31 cellular contexts compared by ENCODE assay signal in the genomic region with DNA sequence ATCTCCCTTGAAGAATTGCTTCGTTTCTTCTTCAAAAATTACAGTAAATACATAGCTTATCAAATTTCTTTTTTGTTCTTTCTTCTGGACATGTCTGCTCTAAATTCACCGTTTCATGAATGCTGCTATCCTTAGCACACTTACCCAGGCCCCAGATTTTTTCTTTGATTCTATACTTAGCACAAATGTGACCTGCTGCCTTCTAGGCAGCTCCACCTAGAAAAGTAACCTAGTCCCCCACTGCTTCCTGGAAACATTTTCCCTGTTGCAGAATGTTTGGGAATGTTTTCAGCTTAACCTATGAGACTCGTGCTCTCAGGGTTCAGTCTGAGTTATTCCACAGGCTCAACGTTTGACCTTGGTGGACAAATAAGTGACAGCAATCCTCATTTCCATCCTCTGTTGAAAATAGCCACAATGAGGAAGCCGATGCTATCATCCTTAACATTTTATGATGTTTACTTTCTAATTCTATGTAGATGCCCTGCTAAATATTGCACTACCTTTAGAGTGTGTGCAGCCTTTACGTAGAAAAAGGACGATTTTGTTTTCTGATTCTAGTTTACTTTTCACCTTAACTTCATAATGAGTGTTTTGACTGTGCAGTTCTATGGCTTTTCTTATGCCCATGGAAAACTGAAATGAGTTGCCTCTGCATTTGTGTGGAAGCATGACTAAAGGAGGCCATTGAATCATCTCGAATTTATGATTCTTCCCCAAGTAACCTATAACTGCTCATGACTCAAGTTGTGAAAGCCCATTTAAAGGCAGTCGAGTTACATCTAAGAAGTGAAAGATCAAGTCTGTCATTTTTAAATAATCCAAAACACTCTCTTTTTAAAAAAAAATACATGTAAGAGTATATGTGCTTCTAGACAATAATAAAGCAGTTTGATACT. TPM values are rescaled to one million over a fixed set of nuclear protein-coding genes. Genes with fewer than 3 reads are reported as not detected.
A peak's percentile ranks its signal among the peaks of the same experiment; 100 is the strongest.
DNase-seq lines count a peak whose midpoint lies in the region; ATAC-seq and TF ChIP-seq lines count a peak whose summit lies in the region.
"Had no signal": no experiment of that assay in that cellular context is flagged by ENCODE, and none has a peak within 500 bp of the region (broad histone marks: within the 10 kb centered on the region; RNA-seq: fewer than 3 reads in every experiment).

No MANE protein-coding gene starts in this region.

- H3K9me3 Mint-ChIP-seq in activated naive CD4-positive, alpha-beta T cell treated with anti-CD3 and anti-CD28 coated beads, Interleukin-2, amount 50 U/mL, for 72 hours = no peaks in the 10 kb centered on the region
- H3K9me3 Mint-ChIP-seq in activated naive CD4-positive, alpha-beta T cell treated with anti-CD3 and anti-CD28 coated beads, Interleukin-2, amount 10 ng/mL, durations not matched to agents 7 days and 5 days = no peaks in the 10 kb centered on the region
- H3K9me3 Mint-ChIP-seq in Calu3 (ENCODE audit: low read depth, unreplicated experiment) = no peaks in the 10 kb centered on the region
- H3K9me3 Mint-ChIP-seq: activated CD4-positive, alpha-beta memory T cell treated with anti-CD3 and anti-CD28 coated beads, Interleukin-2, amount 10 ng/mL, durations not matched to agents 7 days and 5 days; CD14-positive monocyte; GM23338; natural killer cell treated with Interleukin-12 subunit alpha and Interleukin-12 subunit beta and Interleukin-15 and Interleukin-18, amount 100 ng/mL, for 72 hours had no signal

- H3K27ac Mint-ChIP-seq in activated naive CD4-positive, alpha-beta T cell treated with anti-CD3 and anti-CD28 coated beads, Interleukin-2, amount 50 U/mL, for 72 hours = no peak overlapping the region
- no peak overlapping the region for H3K27ac Mint-ChIP-seq in activated naive CD4-positive, alpha-beta T cell treated with anti-CD3 and anti-CD28 coated beads, Interleukin-2, amount 10 ng/mL, durations not matched to agents 7 days and 5 days
- H3K27ac Mint-ChIP-seq in Calu3 (ENCODE audit: unreplicated experiment) = no peak overlapping the region
- H3K27ac Mint-ChIP-seq: activated CD4-positive, alpha-beta memory T cell treated with anti-CD3 and anti-CD28 coated beads, Interleukin-2, amount 10 ng/mL, durations not matched to agents 7 days and 5 days; activated naive CD8-positive, alpha-beta T cell; CD14-positive monocyte; endodermal cell; GM23338; natural killer cell treated with Interleukin-12 subunit alpha and Interleukin-12 subunit beta and Interleukin-15 and Interleukin-18, amount 100 ng/mL, for 72 hours had no signal

- DNase-seq in activated naive CD4-positive, alpha-beta T cell treated with anti-CD3 and anti-CD28 coated beads, Interleukin-2, amount 50 U/mL, for 72 hours (ENCODE audit: low spot score in 2 of 2) = no peak
- no peak for DNase-seq in activated naive CD4-positive, alpha-beta T cell treated with anti-CD3 and anti-CD28 coated beads, Interleukin-2, amount 10 ng/mL, durations not matched to agents 7 days and 5 days
- peak; percentile 43 for DNase-seq in RKO (ENCODE audit: low spot score)
- DNase-seq in left ventricle myocardium inferior = no peak
- no peak for DNase-seq in Calu3
- no peak for DNase-seq in GM20000 (ENCODE audit: low spot score)
- no peak for DNase-seq in activated CD8-positive, alpha-beta memory T cell treated with anti-CD3 and anti-CD28 coated beads for 24 hours
- DNase-seq: activated CD4-positive, alpha-beta memory T cell treated with anti-CD3 and anti-CD28 coated beads, Interleukin-2, amount 10 ng/mL, durations not matched to agents 7 days and 5 days; activated CD4-positive, CD25-positive, alpha-beta regulatory T cell treated with anti-CD3 and anti-CD28 coated beads, Interleukin-2, amount 50 U/mL, for 72 hours; activated CD8-positive, alpha-beta memory T cell treated with anti-CD3 and anti-CD28 coated beads, Interleukin-2, amount 50 U/mL, for 48 hours; Caco-2; central memory CD4-positive, alpha-beta T cell; dermis blood vessel endothelial cell; endodermal cell; GF-D8; NCI-H1417 treated with DMSO at 0.1 percent for 48 hours; NCI-H2029 treated with DMSO at 0.1 percent for 48 hours; NCI-H69; PC-9; SHP77; stimulated activated naive CD4-positive, alpha-beta T cell treated with Interleukin-2 at 50 U/mL for 16 hours; T-helper 2 cell; upper lobe of right lung had no signal

- H3K36me3 Mint-ChIP-seq in activated naive CD4-positive, alpha-beta T cell treated with anti-CD3 and anti-CD28 coated beads, Interleukin-2, amount 50 U/mL, for 72 hours = peaks cover 0 to 6% of the 10 kb centered on the region in 2 donors
- no peaks in the 10 kb centered on the region for H3K36me3 Mint-ChIP-seq in activated naive CD4-positive, alpha-beta T cell treated with anti-CD3 and anti-CD28 coated beads, Interleukin-2, amount 10 ng/mL, durations not matched to agents 7 days and 5 days
- no peaks in the 10 kb centered on the region for H3K36me3 Mint-ChIP-seq in Calu3 (ENCODE audit: insufficient read depth, unreplicated experiment)
- H3K36me3 Mint-ChIP-seq: CD14-positive monocyte; natural killer cell treated with Interleukin-12 subunit alpha and Interleukin-12 subunit beta and Interleukin-15 and Interleukin-18, amount 100 ng/mL, for 72 hours had no signal

- no peak overlapping the region for H3K4me3 Mint-ChIP-seq in activated naive CD4-positive, alpha-beta T cell treated with anti-CD3 and anti-CD28 coated beads, Interleukin-2, amount 10 ng/mL, durations not matched to agents 7 days and 5 days
- no peak overlapping the region for H3K4me3 Mint-ChIP-seq in Calu3 (ENCODE audit: low read depth, unreplicated experiment)
- H3K4me3 Mint-ChIP-seq: activated CD4-positive, alpha-beta memory T cell treated with anti-CD3 and anti-CD28 coated beads, Interleukin-2, amount 10 ng/mL, durations not matched to agents 7 days and 5 days; activated naive CD8-positive, alpha-beta T cell; CD14-positive monocyte; endodermal cell; GM23338; natural killer cell treated with Interleukin-12 subunit alpha and Interleukin-12 subunit beta and Interleukin-15 and Interleukin-18, amount 100 ng/mL, for 72 hours had no signal

- no TSS peak for BruUV-seq in Calu3 (replicated peaks; lab: Mats Ljungman, UMichigan)

- peak overlapping the region; percentile 93 for H3K27ac ChIP-seq in left ventricle myocardium inferior (replicated peaks)
- H3K27ac ChIP-seq in skeletal muscle tissue (ENCODE audit: low read depth, low read length) = peak overlapping the region; percentile 54
- H3K27ac ChIP-seq: ascending aorta, PC-9, upper lobe of right lung had no signal

- H3K9me3 ChIP-seq in left ventricle myocardium inferior (replicated peaks) = no peaks in the 10 kb centered on the region
- H3K9me3 ChIP-seq in skeletal muscle tissue (ENCODE audit: control insufficient read depth in 3 of 3, low read length in 3 of 3) = no peaks in the 10 kb centered on the region
- H3K9me3 ChIP-seq: ascending aorta, Caco-2, upper lobe of right lung had no signal

- H3K27me3 ChIP-seq in left ventricle myocardium inferior (ENCODE audit: low read depth) (no peaks in the 10 kb centered on the region), skeletal muscle tissue (ENCODE audit: control insufficient read depth in 3 of 3, insufficient read depth in 3 of 3, low read length in 3 of 3) (no peaks in the 10 kb centered on the region)
- H3K27me3 ChIP-seq: ascending aorta, upper lobe of right lung had no signal

- H3K4me1 ChIP-seq in left ventricle myocardium inferior = peaks cover 74% of the 10 kb centered on the region
- peaks cover 13 to 38% (median 32%) of the 10 kb centered on the region in 3 donors for H3K4me1 ChIP-seq in skeletal muscle tissue (ENCODE audit: control insufficient read depth in 3 of 3, insufficient read depth in 3 of 3, low read length in 3 of 3)
- H3K4me1 ChIP-seq: ascending aorta, Caco-2, upper lobe of right lung had no signal

- peak; percentile 47 to 85 for ATAC-seq in activated naive CD4-positive, alpha-beta T cell treated with anti-CD3 and anti-CD28 coated beads, Interleukin-2, amount 50 U/mL, for 72 hours
- ATAC-seq: GM23338; natural killer cell treated with Interleukin-12 subunit alpha and Interleukin-12 subunit beta and Interleukin-15 and Interleukin-18, amount 100 ng/mL, for 72 hours; upper lobe of right lung had no signal

- no peaks in the 10 kb centered on the region for H3K27me3 Mint-ChIP-seq in activated naive CD4-positive, alpha-beta T cell treated with anti-CD3 and anti-CD28 coated beads, Interleukin-2, amount 10 ng/mL, durations not matched to agents 7 days and 5 days
- H3K27me3 Mint-ChIP-seq in Calu3 (ENCODE audit: unreplicated experiment) = no peaks in the 10 kb centered on the region
- H3K27me3 Mint-ChIP-seq: activated CD4-positive, alpha-beta memory T cell treated with anti-CD3 and anti-CD28 coated beads, Interleukin-2, amount 10 ng/mL, durations not matched to agents 7 days and 5 days; activated naive CD8-positive, alpha-beta T cell; natural killer cell treated with Interleukin-12 subunit alpha and Interleukin-12 subunit beta and Interleukin-15 and Interleukin-18, amount 100 ng/mL, for 72 hours had no signal

- TF ChIP-seq CTCF in left ventricle myocardium inferior (IDR thresholded peaks at IDR 0.05; ENCODE audit: borderline replicate concordance) = no peak
- no peak for TF ChIP-seq CTCF in Calu3 (IDR thresholded peaks at IDR 0.05; ENCODE audit: unreplicated experiment)
- no peak for TF ChIP-seq CTCF in GM20000 (IDR thresholded peaks at IDR 0.05; ENCODE audit: extremely low read depth, missing control alignments)

- CTCF ChIA-PET in activated naive CD4-positive, alpha-beta T cell treated with anti-CD3 and anti-CD28 coated beads, Interleukin-2, amount 10 ng/mL, durations not matched to agents 7 days and 5 days (lab: Charles Lee) = interaction anchor here (0.7 to 9.4 kb wide), 2 partner anchors 56 to 347 kb away, joined by 3 to 118 read pairs; no protein-coding TSS in a partner anchor
- CTCF ChIA-PET in Calu3 (lab: Charles Lee) = no interaction called here

- H3K36me3 ChIP-seq in left ventricle myocardium inferior (no peaks in the 10 kb centered on the region), skeletal muscle tissue (ENCODE audit: control insufficient read depth in 3 of 3, insufficient read depth in 3 of 3, low read length in 3 of 3) (no peaks in the 10 kb centered on the region)
- H3K36me3 ChIP-seq: ascending aorta, upper lobe of right lung had no signal

- peak overlapping the region; percentile 0 for H3K4me3 ChIP-seq in left ventricle myocardium inferior
- no peak overlapping the region for H3K4me3 ChIP-seq in skeletal muscle tissue (ENCODE audit: low read length in 3 of 3)
- H3K4me3 ChIP-seq: ascending aorta, GM23338, lung, PC-9, smooth muscle cell, upper lobe of right lung had no signal

- intact Hi-C loops in left ventricle myocardium inferior (cut with micrococcal nuclease) (loop anchor here (5.0 kb wide), 1 partner anchor 57 kb away; no protein-coding TSS in a partner anchor), Calu3 (cut with micrococcal nuclease; ENCODE audit: unreplicated experiment) (no loop called here)

- peak overlapping the region in 1 of 3 donors; percentile 24 for H3K9ac ChIP-seq in skeletal muscle tissue (ENCODE audit: low read depth in 1 of 3, low read length in 3 of 3)

- peaks cover 3% of the 10 kb centered on the region for H3K4me1 Mint-ChIP-seq in activated naive CD4-positive, alpha-beta T cell treated with anti-CD3 and anti-CD28 coated beads, Interleukin-2, amount 10 ng/mL, durations not matched to agents 7 days and 5 days
- H3K4me1 Mint-ChIP-seq in Calu3 (ENCODE audit: low read depth, unreplicated experiment) = no peaks in the 10 kb centered on the region
- H3K4me1 Mint-ChIP-seq: CD14-positive monocyte, endodermal cell, GM23338 had no signal

RNA-seq across cellular contexts. Expression of gene TMEM182, which starts 47.7 kb away (rescaled TPM):
- total RNA-seq in activated naive CD4-positive, alpha-beta T cell treated with anti-CD3 and anti-CD28 coated beads, Interleukin-2, amount 50 U/mL, for 72 hours = 1 to 10 TPM; 5.8 to 7.4 TPM
- total RNA-seq in left ventricle myocardium inferior (174 TPM), skeletal muscle tissue (152 TPM), Calu3 (2022) (12.1 and 12.9 TPM in 2 replicates)
- total RNA-seq: ascending aorta had no signal

Comparison
In these comparisons a context has a peak if more than half of its experiments do, and no peak if none do; other contexts are left out.
1. RNA of gene TMEM182, which starts 47.7 kb away (total RNA-seq): 174 TPM in left ventricle myocardium inferior (single experiment) and 152 TPM in skeletal muscle tissue (single experiment); 12.1 to 12.9 TPM in Calu3 and 5.8 to 7.4 TPM in activated naive CD4-positive, alpha-beta T cell treated with anti-CD3 and anti-CD28 coated beads, Interleukin-2, amount 50 U/mL, for 72 hours; every median in the first group is over 10 times any median in the second.